Comparison of ENCODE assay signal across 30 cellular contexts in genomic region chr4:159520074-159520473, GRCh38.
"Had no signal": no experiment of that assay in that cellular context is flagged by ENCODE, and none has a peak within 500 bp of the region (broad histone marks: within the 10 kb centered on the region; RNA-seq: fewer than 3 reads in every experiment).

No MANE protein-coding gene starts in this region.

- H3K4me1 ChIP-seq: heart right ventricle, lower lobe of right lung, pancreas, prostate gland, right atrium auricular region, suprapubic skin, upper lobe of right lung, uterus had no signal

- H3K9me3 Mint-ChIP-seq: mesothelial cell of epicardium had no signal

- H3K36me3 ChIP-seq: heart right ventricle, lower lobe of right lung, pancreas, prostate gland, right atrium auricular region, suprapubic skin, thoracic aorta, tibial artery, upper lobe of right lung, uterus had no signal

- H3K36me3 Mint-ChIP-seq: naive B cell, natural killer cell had no signal

- H3K27me3 Mint-ChIP-seq: naive B cell had no signal

- ATAC-seq: heart right ventricle, left cardiac atrium, left lobe of liver, left ventricle myocardium superior, lower lobe of right lung, natural killer cell, pancreas, sciatic nerve, upper lobe of right lung had no signal

- H2AFZ ChIP-seq: hepatocyte had no signal

- H3K9me3 ChIP-seq: heart right ventricle, lower lobe of right lung, pancreas, prostate gland, right atrium auricular region, suprapubic skin, thoracic aorta, tibial artery, upper lobe of right lung, uterus had no signal

- H3K27me3 ChIP-seq: heart right ventricle, hepatocyte, pancreas, right atrium auricular region, suprapubic skin, tibial artery, upper lobe of right lung, uterus had no signal

- FAIRE-seq: pancreas had no signal

- H3K4me2 ChIP-seq: hepatocyte had no signal

- H3K4me3 ChIP-seq: heart right ventricle, hepatocyte, lower lobe of right lung, pancreas, prostate gland, right atrium auricular region, skin epidermis, suprapubic skin, thoracic aorta, tibial artery, upper lobe of right lung, uterus had no signal

- H3K4me1 Mint-ChIP-seq: naive B cell, natural killer cell had no signal

- H3K27ac ChIP-seq: heart right ventricle, hepatocyte, lower lobe of right lung, pancreas, prostate gland, right atrium auricular region, skin epidermis, suprapubic skin, thoracic aorta, tibial artery, upper lobe of right lung, uterus had no signal

- DNase-seq: heart right ventricle; islet precursor cell; left cardiac atrium; left ventricle myocardium superior; lower lobe of right lung; mesendoderm; naive B cell; natural killer cell; nucleus accumbens; pancreas; posterior cingulate gyrus; stimulated activated CD4-positive, alpha-beta T cell treated with anti-CD3 and anti-CD28 coated beads, Interleukin-12 subunit alpha, Interleukin-12 subunit beta, amount 100 ng/mL, for 4 hours; stimulated activated CD4-positive, alpha-beta T cell treated with anti-CD3 and anti-CD28 coated beads, Interleukin-15, amount 100 ng/mL, for 24 hours; stimulated activated CD4-positive, alpha-beta T cell treated with anti-CD3 and anti-CD28 coated beads, Interleukin-2, amount 100 ng/mL, for 24 hours; stimulated activated CD4-positive, alpha-beta T cell treated with anti-CD3 and anti-CD28 coated beads, Interleukin-4, amount 100 ng/mL, for 1 hour; stimulated activated naive CD4-positive, alpha-beta T cell; tibial artery; trophoblast cell; upper lobe of right lung; uterus had no signal

- H3K27ac Mint-ChIP-seq: mesothelial cell of epicardium; naive B cell; natural killer cell; stimulated activated naive CD8-positive, alpha-beta T cell treated with anti-CD3 and anti-CD28 coated beads, Interleukin-15, Interleukin-2, amounts not matched to agents 100 ng/mL and 50 ng/mL, for 24 hours had no signal

- H3K4me3 Mint-ChIP-seq: mesothelial cell of epicardium; naive B cell; natural killer cell; stimulated activated naive CD8-positive, alpha-beta T cell treated with anti-CD3 and anti-CD28 coated beads, Interleukin-15, Interleukin-2, amounts not matched to agents 100 ng/mL and 50 ng/mL, for 24 hours had no signal

- H3K79me2 ChIP-seq: hepatocyte had no signal
